ENCODE assay signal across 19 cellular contexts in genomic region chr1:110628356-110629105, GRCh38. TPM values are rescaled to one million over a fixed set of nuclear protein-coding genes. Genes with fewer than 3 reads are reported as not detected.
"Had no signal": no experiment of that assay in that cellular context is flagged by ENCODE, and none has a peak within 500 bp of the region (broad histone marks: within the 10 kb centered on the region; RNA-seq: fewer than 3 reads in every experiment).

No MANE protein-coding gene starts in this region.

- H3K36me3 ChIP-seq: neural progenitor cell, pancreas, thyroid gland, vagina, WERI-Rb-1 had no signal

- DNase-seq: activated CD4-positive, alpha-beta T cell treated with anti-CD3 and anti-CD28 coated beads for 36 hours; activated naive CD4-positive, alpha-beta T cell treated with anti-CD3 and anti-CD28 coated beads, Interleukin-2, amount 10 ng/mL, durations not matched to agents 7 days and 5 days; body of pancreas; central memory CD4-positive, alpha-beta T cell; cortex of kidney; erythroblast; left ventricle myocardium superior; mesendoderm; pancreas; stimulated activated CD4-positive, alpha-beta T cell treated with anti-CD3 and anti-CD28 coated beads, Interleukin-15, amount 100 ng/mL, for 24 hours; stimulated activated CD4-positive, alpha-beta T cell treated with anti-CD3 and anti-CD28 coated beads, Interleukin-4, amount 100 ng/mL, for 24 hours; T1000; thyroid gland; WERI-Rb-1 had no signal

- H3K4me2 ChIP-seq: hepatocyte, neural progenitor cell had no signal

- H3K4me1 ChIP-seq: body of pancreas, neural progenitor cell, pancreas, thyroid gland, vagina had no signal

- H3K27ac ChIP-seq: body of pancreas, hepatocyte, neural progenitor cell, pancreas, thyroid gland, vagina, WERI-Rb-1 had no signal

- H3K27me3 ChIP-seq: body of pancreas, pancreas, thyroid gland, vagina had no signal

- H3K9ac ChIP-seq: neural progenitor cell had no signal

- H3K9me3 ChIP-seq: body of pancreas, pancreas, thyroid gland, vagina had no signal

- ATAC-seq: activated CD4-positive, alpha-beta T cell treated with anti-CD3 and anti-CD28 coated beads for 36 hours; body of pancreas had no signal

- H3K4me3 ChIP-seq: body of pancreas, hepatocyte, neural progenitor cell, pancreas, thyroid gland, vagina had no signal

RNA-seq across cellular contexts. Expression of gene KCNA2, which starts 22.4 kb away (rescaled TPM):
- total RNA-seq: kidney epithelial cell, renal cortical epithelial cell had no signal

RNA-seq across cellular contexts. Expression of gene KCNA3, which starts 46.2 kb away (rescaled TPM):
- total RNA-seq: renal cortical epithelial cell had no signal
